In genomic region chr2:191650896-191651773, GRCh38 we compare ENCODE assay signal across 13 cellular contexts. TPM values are rescaled to one million over a fixed set of nuclear protein-coding genes. Genes with fewer than 3 reads are reported as not detected.
A peak's percentile ranks its signal among the peaks of the same experiment; 100 is the strongest.
DNase-seq lines count a peak whose midpoint lies in the region; ATAC-seq and TF ChIP-seq lines count a peak whose summit lies in the region.
"Had no signal": no experiment of that assay in that cellular context is flagged by ENCODE, and none has a peak within 500 bp of the region (broad histone marks: within the 10 kb centered on the region; RNA-seq: fewer than 3 reads in every experiment).

No MANE protein-coding gene starts in this region.

- no peak overlapping the region for H3K27ac ChIP-seq in dorsolateral prefrontal cortex
- no peak overlapping the region for H3K27ac ChIP-seq in coronary artery

- DNase-seq in NCI-H446 treated with DMSO at 0.1 percent for 48 hours (lab: John Stamatoyannopoulos, UW) (no peak), NCI-H2227 treated with DMSO at 0.1 percent for 48 hours (lab: John Stamatoyannopoulos, UW) (no peak), dorsolateral prefrontal cortex (no peak), coronary artery (ENCODE audit: low spot score) (no peak)
- DNase-seq: central memory CD4-positive, alpha-beta T cell; GDM1; kidney; NCI-H1048; stimulated activated CD4-positive, alpha-beta T cell treated with anti-CD3 and anti-CD28 coated beads, Interleukin-12 subunit alpha, Interleukin-12 subunit beta, amount 100 ng/mL, for 4 hours had no signal

- no peak overlapping the region for H3K4me3 ChIP-seq in dorsolateral prefrontal cortex
- H3K4me3 ChIP-seq in coronary artery: no peak overlapping the region

- intact Hi-C loops in dorsolateral prefrontal cortex (cut with DNase I): no loop called here

- ATAC-seq in GM18508 (IDR thresholded peaks at IDR 0.05; ENCODE audit: insufficient read depth, unreplicated experiment): peak; percentile 97
- peak; percentile 97 for ATAC-seq in GM19468 (IDR thresholded peaks at IDR 0.05; ENCODE audit: extremely low read depth, unreplicated experiment)
- ATAC-seq in HG03097 (IDR thresholded peaks at IDR 0.05; ENCODE audit: low FRiP score, unreplicated experiment): peak; percentile 99
- peak; percentile 42 for ATAC-seq in esophagus mucosa

- H3K27me3 ChIP-seq in dorsolateral prefrontal cortex: no peaks in the 10 kb centered on the region

- no peak for TF ChIP-seq CTCF in dorsolateral prefrontal cortex (IDR thresholded peaks at IDR 0.05 in 54 of 56, conservative IDR thresholded peaks at IDR 0.05 in 2 of 56; ENCODE audit: low read depth in 1 of 56, partially characterized antibody in 56 of 56)
- TF ChIP-seq CTCF in coronary artery (IDR thresholded peaks at IDR 0.05): no peak

RNA-seq across cellular contexts. Expression of gene NABP1, which starts 26.8 kb away (rescaled TPM):
- total RNA-seq in esophagus mucosa (32.8 TPM), dorsolateral prefrontal cortex (10 to 100 TPM in 15 of 120 experiments, 1 to 10 TPM in 105; 3.6 to 18.7 (median 7.0) TPM)

Comparison
In these comparisons a context has a peak if more than half of its experiments do, and no peak if none do; other contexts are left out.
1. ATAC-seq: peak in every context shown above with its lines; median percentile 99 in HG03097; 97 in GM18508; 97 in GM19468; 42 in esophagus mucosa.